In the genomic region with DNA sequence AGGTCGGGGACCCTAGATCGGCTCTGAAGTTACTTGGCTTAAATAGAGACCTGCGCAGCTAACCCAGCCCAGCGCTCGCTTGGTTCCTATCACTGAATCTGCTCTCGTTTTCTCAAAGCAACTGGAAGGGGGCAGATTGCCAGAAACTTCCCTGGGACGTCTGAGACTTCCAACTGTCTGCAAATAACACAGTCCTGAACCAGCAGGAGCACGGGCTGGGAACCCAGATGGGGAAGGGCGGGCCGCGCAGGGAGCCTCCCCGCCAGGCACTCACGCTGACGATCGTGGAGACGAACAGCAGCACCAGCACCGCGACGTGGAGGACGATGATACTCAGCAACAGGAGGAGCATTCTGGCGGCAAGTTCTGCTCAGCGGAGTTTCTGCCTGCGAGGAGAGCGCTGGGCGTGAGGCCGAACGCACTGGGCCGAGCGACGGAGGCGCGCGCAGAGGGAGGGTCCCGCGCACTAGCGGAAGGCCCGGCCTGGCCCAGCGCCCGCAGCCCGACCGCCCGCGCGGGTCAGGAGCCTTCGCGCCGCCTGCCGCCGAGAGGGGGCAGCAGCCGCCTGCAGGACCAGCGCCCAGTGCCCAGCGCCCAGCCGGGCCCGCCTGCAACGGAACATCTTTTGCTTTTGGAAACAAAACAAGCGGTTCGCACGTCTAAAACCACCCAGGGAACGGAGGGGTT, we compare ENCODE assay signal across 8 cellular contexts. TPM values are rescaled to one million over a fixed set of nuclear protein-coding genes. Genes with fewer than 3 reads are reported as not detected.
DNase-seq lines count a peak whose midpoint lies in the region; TF ChIP-seq lines count a peak whose summit lies in the region.

No MANE protein-coding gene starts in this region.

- H3K9me3 ChIP-seq in breast epithelium (no peaks in the 10 kb centered on the region), iPS-20b (ENCODE audit: insufficient read depth, low read depth, low read length) (no peaks in the 10 kb centered on the region), sigmoid colon (no peaks in the 10 kb centered on the region)

- 1% methylated on average over 59 of the region's 59 CpGs for WGBS in sigmoid colon, 2 donors

- H3K27ac ChIP-seq in breast epithelium (peak overlapping the region; percentile 93 to 96), iPS-20b (ENCODE audit: low read length) (no peak overlapping the region), sigmoid colon (peak overlapping the region; percentile 89 to 99 (median 94))

- intact Hi-C loops in breast epithelium (cut with DNase I; ENCODE audit: low total_unique reads): loop anchor here (5.0 kb wide), 1 partner anchor 242 kb away; no protein-coding TSS in a partner anchor
- intact Hi-C loops in sigmoid colon (cut with DNase I): loop anchor here (1.0 to 10.0 kb wide), 5 partner anchors 91 to 664 kb away; no protein-coding TSS in a partner anchor

- TF ChIP-seq EP300 in sigmoid colon (IDR thresholded peaks at IDR 0.05): peak in 1 of 4 donors; percentile 22

- H3K4me1 ChIP-seq in breast epithelium (peaks cover 6 to 21% of the 10 kb centered on the region in 2 donors), iPS-20b (ENCODE audit: insufficient read depth, low read length) (no peaks in the 10 kb centered on the region; the same call in 1 of the 2 replicates), sigmoid colon (peaks cover 0 to 69% (median 57%) of the 10 kb centered on the region in 4 donors)

- no peak for TF ChIP-seq POLR2A in breast epithelium (IDR thresholded peaks at IDR 0.05)
- no peak for TF ChIP-seq POLR2A in sigmoid colon (IDR thresholded peaks at IDR 0.05)

- H3K9ac ChIP-seq in iPS-20b (ENCODE audit: low read depth, low read length): peak overlapping the region; percentile 57; the same call in 1 of the 2 replicates

- TF ChIP-seq CTCF in breast epithelium (IDR thresholded peaks at IDR 0.05) (peak in 1 of 3 donors; percentile 94), sigmoid colon (IDR thresholded peaks at IDR 0.05) (peak in 2 of 4 experiments; percentile 29 to 79)

- peak; percentile 64 to 68 for DNase-seq in NOMO-1 (lab: John Stamatoyannopoulos, UW; ENCODE audit: unreplicated experiment in 2 of 2)
- DNase-seq in NOMO-1 treated with dmso at 0.1 percent for 144 hours (lab: John Stamatoyannopoulos, UW; ENCODE audit: unreplicated experiment): no peak
- DNase-seq in Kasumi-1 (lab: John Stamatoyannopoulos, UW): peak; percentile 16 to 25
- DNase-seq in T1000 (lab: John Stamatoyannopoulos, UW): peak; percentile 85
- DNase-seq in breast epithelium (ENCODE audit: low spot score in 2 of 2): peak; percentile 74 to 88
- peak; percentile 97 for DNase-seq in sigmoid colon
- DNase-seq in COR-L47 (lab: John Stamatoyannopoulos, UW): no peak

- no peaks in the 10 kb centered on the region for H3K36me3 ChIP-seq in breast epithelium
- no peaks in the 10 kb centered on the region for H3K36me3 ChIP-seq in iPS-20b (ENCODE audit: insufficient read depth, low read depth, low read length)
- H3K36me3 ChIP-seq in sigmoid colon: peaks cover 23 to 42% (median 33%) of the 10 kb centered on the region in 4 donors

- H3K4me3 ChIP-seq in breast epithelium: peak overlapping the region; percentile 62 to 85 (median 72)
- peak overlapping the region; percentile 79 for H3K4me3 ChIP-seq in iPS-20b (ENCODE audit: low read length)
- peak overlapping the region; percentile 61 to 94 (median 80) for H3K4me3 ChIP-seq in sigmoid colon

- no peaks in the 10 kb centered on the region for H3K27me3 ChIP-seq in breast epithelium
- peaks cover 87% of the 10 kb centered on the region for H3K27me3 ChIP-seq in iPS-20b (ENCODE audit: insufficient read depth, low read length)
- H3K27me3 ChIP-seq in sigmoid colon: no peaks in the 10 kb centered on the region

RNA-seq across cellular contexts. Expression of a gene that starts 4.6 kb away (rescaled TPM):
- total RNA-seq in breast epithelium (100 to 1,000 TPM; 114 to 478 (median 152) TPM), sigmoid colon (100 to 1,000 TPM; 125 to 350 (median 199) TPM)
- 10 to 100 TPM; 25.2 to 48.9 (median 38.4) TPM for polyA plus RNA-seq in sigmoid colon

Comparison
In these comparisons a context has a peak if more than half of its experiments do, and no peak if none do; other contexts are left out.
1. DNase-seq: peak in NOMO-1 (2 of 2), Kasumi-1 (2 of 2), T1000 (single experiment), breast epithelium (2 of 2) and sigmoid colon (single experiment); none in NOMO-1 treated with dmso at 0.1 percent for 144 hours (single experiment) and COR-L47 (single experiment).
2. Peak in every context shown above with its lines, with median percentiles within 50 percentile points of each other: H3K4me3 ChIP-seq.